Comparison of ENCODE assay signal across 2 cellular contexts in the genomic region with DNA sequence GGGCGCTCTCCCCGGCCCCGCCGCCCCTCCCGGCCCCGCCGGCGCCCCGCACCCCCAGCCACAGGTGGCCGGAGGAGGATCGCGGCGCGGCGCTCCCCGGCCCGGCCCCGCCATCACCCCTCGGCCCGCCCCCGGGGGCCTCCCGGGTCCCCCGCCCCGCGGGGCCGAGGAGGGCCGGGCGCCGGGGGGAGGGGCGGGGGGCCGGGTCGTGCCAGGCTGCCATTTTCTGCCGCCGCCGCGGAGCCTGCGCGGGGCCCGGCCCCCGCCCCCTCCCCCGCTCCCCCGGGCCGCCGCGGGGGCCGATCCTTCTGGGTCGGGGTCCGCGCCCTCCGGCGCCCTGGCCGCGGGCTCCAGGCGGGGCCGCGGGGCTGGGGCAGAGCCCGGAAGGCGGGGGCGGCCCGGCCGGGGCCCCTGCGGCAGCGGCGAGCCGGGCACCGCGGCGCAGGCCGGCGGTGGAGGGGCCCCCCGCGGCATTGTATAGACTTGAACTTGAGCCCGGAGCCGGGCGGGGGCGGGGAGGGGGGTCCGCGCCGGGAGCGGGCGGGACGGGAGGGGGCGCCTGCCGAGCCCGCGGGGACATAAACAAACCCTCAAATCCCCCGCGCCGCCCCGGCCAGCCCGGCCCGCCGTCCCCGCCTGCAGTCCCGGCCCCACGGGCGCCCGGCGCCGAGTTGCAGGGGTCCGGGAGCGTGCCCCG.
A peak's percentile ranks its signal among the peaks of the same experiment; 100 is the strongest.
TF ChIP-seq lines count a peak whose summit lies in the region.

No MANE protein-coding gene starts in this region.

TF ChIP-seq in HEK293T, 16 proteins besides CTCF, POLR2A, EP300 and RAD21 (continued from another document):
- TF ChIP-seq BHLHE40 (IDR thresholded peaks at IDR 0.05; ENCODE audit: borderline replicate concordance) (no peak), FOXM1 (IDR thresholded peaks at IDR 0.05; ENCODE audit: borderline replicate concordance) (no peak), SP1 (IDR thresholded peaks at IDR 0.05) (no peak)

TF ChIP-seq in H1, 55 proteins besides CTCF, POLR2A, EP300 and RAD21 (continued from another document):
- no peak for TF ChIP-seq SUZ12 (IDR thresholded peaks at IDR 0.05; ENCODE audit: low read length)
- TF ChIP-seq KDM4A (IDR thresholded peaks at IDR 0.05; ENCODE audit: low read depth, low read length, severe bottlenecking): peak; percentile 11
